In the genomic region with DNA sequence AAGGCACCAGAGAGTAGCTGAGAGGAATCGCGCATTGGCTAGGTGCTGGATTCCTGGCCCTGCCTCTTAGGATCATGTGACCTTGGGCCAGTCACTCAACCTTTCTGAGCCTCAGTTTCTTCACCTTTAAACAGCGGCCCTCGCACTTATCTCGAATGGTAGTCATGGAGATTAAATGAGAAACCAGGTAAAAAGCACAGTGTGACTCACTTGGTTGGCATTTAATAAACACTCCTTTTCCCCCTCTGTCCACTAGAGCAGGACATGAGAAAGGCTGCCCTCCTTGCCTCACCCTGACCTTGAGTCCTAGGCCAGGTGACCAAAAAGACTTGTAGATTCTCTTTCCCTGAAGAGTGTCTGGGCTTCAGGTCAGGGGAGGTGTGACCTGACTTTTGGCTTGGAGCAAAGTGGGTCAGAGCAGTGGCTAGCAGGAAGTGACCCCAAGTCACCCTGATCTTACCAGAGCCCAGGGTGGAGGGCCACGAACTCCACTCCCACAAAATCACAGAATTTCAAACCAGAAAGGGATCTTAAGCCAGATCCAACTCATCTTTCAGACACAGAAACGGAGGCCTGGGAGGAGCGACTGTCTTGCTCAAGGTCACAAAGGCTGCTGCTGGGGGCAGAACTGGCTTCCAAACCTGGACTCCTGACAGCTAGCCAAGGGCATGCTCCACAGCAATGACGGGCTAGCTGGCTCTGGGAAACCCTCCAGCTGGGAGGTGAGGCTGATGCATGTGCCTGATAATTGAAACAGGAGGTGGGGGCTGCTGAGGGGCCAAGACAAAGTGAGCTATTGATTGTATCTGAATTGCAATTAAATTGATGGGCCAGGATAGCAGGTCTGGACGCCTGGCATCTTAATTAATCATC, we compare ENCODE assay signal across 14 cellular contexts.
DNase-seq lines count a peak whose midpoint lies in the region; ATAC-seq and TF ChIP-seq lines count a peak whose summit lies in the region.
"Had no signal": no experiment of that assay in that cellular context is flagged by ENCODE, and none has a peak within 500 bp of the region (broad histone marks: within the 10 kb centered on the region; RNA-seq: fewer than 3 reads in every experiment).

No MANE protein-coding gene starts in this region.

- no peak overlapping the region for H2AFZ ChIP-seq in SK-N-SH (ENCODE audit: low read depth)

- H3K4me3 ChIP-seq in SK-N-SH (ENCODE audit: low read depth in 2 of 2, low read length in 1 of 2): no peak overlapping the region
- no peak overlapping the region for H3K4me3 ChIP-seq in heart right ventricle
- H3K4me3 ChIP-seq in spleen: no peak overlapping the region

- CTCF ChIA-PET in SK-N-SH (lab: Yijun Ruan, JAX): interaction anchor here (0.9 to 26.8 kb wide), 16 partner anchors 9 to 149 kb away, joined by 3 to 947 read pairs (median 6); a partner anchor contains a TSS

- intact Hi-C loops in heart right ventricle (cut with DNase I): loop anchor here in 2 of 10 donors (1.0 to 2.0 kb wide), 2 partner anchors 135 to 137 kb away; no protein-coding TSS in a partner anchor
- intact Hi-C loops in spleen (cut with DNase I; ENCODE audit: low total_unique reads): no loop called here

- peaks cover 5 to 30% of the 10 kb centered on the region in 2 experiments; a peak in 2 of 4 replicates for H3K4me1 ChIP-seq in SK-N-SH (ENCODE audit: control insufficient read depth in 1 of 2, insufficient read depth in 2 of 2, low read depth in 1 of 2, low read length in 1 of 2)
- peaks cover 20 to 55% (median 34%) of the 10 kb centered on the region in 9 donors for H3K4me1 ChIP-seq in heart right ventricle
- H3K4me1 ChIP-seq in spleen: peaks cover 5 to 35% (median 18%) of the 10 kb centered on the region in 6 donors

- TF ChIP-seq CTCF in SK-N-SH (IDR thresholded peaks at IDR 0.05) (no peak), heart right ventricle (IDR thresholded peaks at IDR 0.05) (no peak), spleen (IDR thresholded peaks at IDR 0.05 in 8 of 11, conservative IDR thresholded peaks at IDR 0.05 in 3 of 11) (no peak), chondrocyte (IDR thresholded peaks at IDR 0.05) (no peak)

- H3F3A ChIP-seq in SK-N-SH (replicated peaks; ENCODE audit: insufficient read depth): no peaks in the 10 kb centered on the region

- TF ChIP-seq RAD21 in SK-N-SH (IDR thresholded peaks at IDR 0.05; ENCODE audit: low read length): peak; percentile 29

- peaks cover 12% of the 10 kb centered on the region for H3K4me1 Mint-ChIP-seq in chondrocyte (ENCODE audit: low read depth)

- H3K9me3 ChIP-seq in SK-N-SH (no peaks in the 10 kb centered on the region), heart right ventricle (no peaks in the 10 kb centered on the region), spleen (no peaks in the 10 kb centered on the region)
- H3K9me3 ChIP-seq: Caco-2 had no signal

- H3K27me3 Mint-ChIP-seq in chondrocyte (ENCODE audit: low read depth): no peaks in the 10 kb centered on the region
- H3K27me3 Mint-ChIP-seq: effector memory CD8-positive, alpha-beta T cell had no signal

- no peaks in the 10 kb centered on the region for H3K9me3 Mint-ChIP-seq in chondrocyte (ENCODE audit: low read depth)
- H3K9me3 Mint-ChIP-seq: effector memory CD8-positive, alpha-beta T cell; HFFc6 had no signal

- no peak overlapping the region for H3K4me2 ChIP-seq in SK-N-SH

- POLR2A ChIA-PET in SK-N-SH (lab: Yijun Ruan, JAX): interaction anchor here (0.7 to 1.2 kb wide), 2 partner anchors 60 to 70 kb away, joined by 3 read pairs; no protein-coding TSS in a partner anchor

- TF ChIP-seq EP300 in SK-N-SH (IDR thresholded peaks at IDR 0.05; ENCODE audit: borderline replicate concordance in 1 of 2, low read depth in 1 of 2, low read length in 1 of 2): peak in 1 of 2 experiments; percentile 94; a peak in 2 of 4 replicates

- no peak overlapping the region for H3K27ac Mint-ChIP-seq in chondrocyte (ENCODE audit: unreplicated experiment)
- H3K27ac Mint-ChIP-seq: HFFc6 had no signal

- peak; percentile 31 for DNase-seq in HK-2 (ENCODE audit: unreplicated experiment)
- peak; percentile 86 for DNase-seq in SK-N-SH
- DNase-seq in heart right ventricle: peak; percentile 60 to 69
- DNase-seq in retina: peak; percentile 74
- DNase-seq in NCI-H526 (lab: John Stamatoyannopoulos, UW): no peak
- no peak for DNase-seq in spleen
- no peak for DNase-seq in chondrocyte (ENCODE audit: low spot score)
- DNase-seq: activated CD4-positive, alpha-beta T cell treated with anti-CD3 and anti-CD28 coated beads, Interleukin-2, amount 50 U/mL, for 4 hours; effector memory CD8-positive, alpha-beta T cell; HFFc6; NCI-H1105; NCI-H774 had no signal

- H3K9me2 ChIP-seq in SK-N-SH: no peaks in the 10 kb centered on the region

- H3K36me3 Mint-ChIP-seq in chondrocyte (ENCODE audit: low read depth): peaks cover 27% of the 10 kb centered on the region

- peaks cover 0 to 8% of the 10 kb centered on the region in 2 experiments for H3K36me3 ChIP-seq in SK-N-SH (replicated peaks in 1 of 2; ENCODE audit: control insufficient read depth in 1 of 2, insufficient read depth in 2 of 2, low read length in 1 of 2)
- H3K36me3 ChIP-seq in heart right ventricle: peaks cover 0 to 100% (median 71%) of the 10 kb centered on the region in 9 donors
- peaks cover 0 to 100% (median 78%) of the 10 kb centered on the region in 6 donors for H3K36me3 ChIP-seq in spleen

- H3K27me3 ChIP-seq in SK-N-SH (ENCODE audit: insufficient read depth): no peaks in the 10 kb centered on the region
- H3K27me3 ChIP-seq in heart right ventricle: no peaks in the 10 kb centered on the region
- no peaks in the 10 kb centered on the region for H3K27me3 ChIP-seq in spleen (replicated peaks in 1 of 7)

- H3K9ac ChIP-seq in SK-N-SH: no peak overlapping the region

- WGBS in SK-N-SH (ENCODE audit: low lambda C conversion rate): 69% methylated on average over 8 of the region's 10 CpGs
- 50 to 58% methylated on average over 10 of the region's 10 CpGs for WGBS in heart right ventricle, 2 donors
- 83 to 87% (median 86%) methylated on average over 10 of the region's 10 CpGs for WGBS in spleen, 5 donors

- no peak overlapping the region for H3K4me3 Mint-ChIP-seq in chondrocyte (ENCODE audit: unreplicated experiment)
- H3K4me3 Mint-ChIP-seq: effector memory CD8-positive, alpha-beta T cell; HFFc6 had no signal

- H3K79me2 ChIP-seq in SK-N-SH (ENCODE audit: insufficient read depth): no peaks in the 10 kb centered on the region

- H4K20me1 ChIP-seq in SK-N-SH (ENCODE audit: insufficient read depth): no peaks in the 10 kb centered on the region

- TF ChIP-seq POLR2A in spleen (IDR thresholded peaks at IDR 0.05): no peak

- peak in 7 of 8 donors; percentile 23 to 70 (median 39) for ATAC-seq in heart right ventricle
- no peak for ATAC-seq in GM18861 (IDR thresholded peaks at IDR 0.05; ENCODE audit: unreplicated experiment)
- ATAC-seq: effector memory CD8-positive, alpha-beta T cell had no signal

- H3K27ac ChIP-seq in SK-N-SH (ENCODE audit: low read depth in 2 of 2, low read length in 1 of 2): peak overlapping the region in 1 of 2 experiments; percentile 89; a peak in 2 of 4 replicates
- H3K27ac ChIP-seq in heart right ventricle: peak overlapping the region; percentile 61 to 89 (median 78)
- H3K27ac ChIP-seq in spleen: peak overlapping the region in 1 of 8 donors; percentile 18

TF ChIP-seq in SK-N-SH, 30 proteins besides CTCF, POLR2A, EP300 and RAD21 (continues in another document):
- peak; percentile 49 for TF ChIP-seq CHD2 (IDR thresholded peaks at IDR 0.05; ENCODE audit: low read length, partially characterized antibody)
- no peak for TF ChIP-seq JUND (IDR thresholded peaks at IDR 0.05)
- TF ChIP-seq POLR2AphosphoS5 (IDR thresholded peaks at IDR 0.05; ENCODE audit: low read depth, low read length): no peak
- no peak for TF ChIP-seq SMC3 (IDR thresholded peaks at IDR 0.05; ENCODE audit: low read depth, low read length)
- TF ChIP-seq, protein P1, sequence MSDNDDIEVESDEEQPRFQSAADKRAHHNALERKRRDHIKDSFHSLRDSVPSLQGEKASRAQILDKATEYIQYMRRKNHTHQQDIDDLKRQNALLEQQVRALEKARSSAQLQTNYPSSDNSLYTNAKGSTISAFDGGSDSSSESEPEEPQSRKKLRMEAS (IDR thresholded peaks at IDR 0.05; ENCODE audit: low read depth): peak; percentile 32; the same call in 1 of the 2 replicates
- TF ChIP-seq GATA2 (CRISPR knock-in tag; IDR thresholded peaks at IDR 0.05): peak; percentile 97
- TF ChIP-seq, protein P2, sequence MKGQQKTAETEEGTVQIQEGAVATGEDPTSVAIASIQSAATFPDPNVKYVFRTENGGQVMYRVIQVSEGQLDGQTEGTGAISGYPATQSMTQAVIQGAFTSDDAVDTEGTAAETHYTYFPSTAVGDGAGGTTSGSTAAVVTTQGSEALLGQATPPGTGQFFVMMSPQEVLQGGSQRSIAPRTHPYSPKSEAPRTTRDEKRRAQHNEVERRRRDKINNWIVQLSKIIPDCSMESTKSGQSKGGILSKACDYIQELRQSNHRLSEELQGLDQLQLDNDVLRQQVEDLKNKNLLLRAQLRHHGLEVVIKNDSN (IDR thresholded peaks at IDR 0.05; ENCODE audit: borderline replicate concordance, low read depth): no peak
- TF ChIP-seq RFX5 (IDR thresholded peaks at IDR 0.05; ENCODE audit: low read length): 0 out of 2 replicates have a peak, but pooled peaks have one; percentile 27
- TF ChIP-seq NRF1 (IDR thresholded peaks at IDR 0.05; ENCODE audit: low read depth, low read length): no peak
- TF ChIP-seq MEF2A (IDR thresholded peaks at IDR 0.05; ENCODE audit: borderline replicate concordance, low read depth): no peak

Comparison
In these comparisons a context has a peak if more than half of its experiments do, and no peak if none do; other contexts are left out.
1. DNase-seq: peak in HK-2 (single experiment), SK-N-SH (single experiment), heart right ventricle (2 of 2) and retina (single experiment); none in NCI-H526 (0 of 2), spleen (single experiment) and chondrocyte (single experiment).